In the genomic region with DNA sequence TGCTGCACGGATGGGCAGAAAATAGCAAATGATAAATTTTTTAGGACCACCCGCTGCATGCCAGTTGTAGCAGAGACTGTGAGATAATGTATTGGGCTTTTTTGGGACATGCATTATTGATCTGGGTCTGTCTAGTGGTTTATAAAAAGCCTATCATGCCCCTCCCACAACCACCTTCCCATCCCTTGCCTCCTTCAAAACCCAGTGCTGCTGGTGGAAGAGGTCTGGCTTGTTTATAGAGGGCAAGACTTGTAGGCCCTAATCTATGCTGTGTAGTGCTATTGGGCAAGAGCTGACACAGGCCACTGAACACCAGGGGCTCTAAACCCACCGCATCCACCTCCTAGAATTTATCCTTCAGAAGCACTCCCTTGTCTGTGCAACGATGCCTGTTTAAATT, we compare ENCODE assay signal across 37 cellular contexts.
"Had no signal": no experiment of that assay in that cellular context is flagged by ENCODE, and none has a peak within 500 bp of the region (broad histone marks: within the 10 kb centered on the region; RNA-seq: fewer than 3 reads in every experiment).

No MANE protein-coding gene starts in this region.

- H3K4me3 Mint-ChIP-seq: activated B cell treated with CpG ODN at 0.5 μM for 24 hours; activated CD4-positive, alpha-beta memory T cell treated with anti-CD3 and anti-CD28 coated beads for 36 hours; activated CD4-positive, alpha-beta T cell treated with anti-CD3 and anti-CD28 coated beads, Interleukin-2, amount 10 ng/mL, durations not matched to agents 24 days and 14 days; activated CD8-positive, alpha-beta T cell treated with anti-CD3 and anti-CD28 coated beads for 36 hours; activated naive CD4-positive, alpha-beta T cell treated with anti-CD3 and anti-CD28 coated beads for 36 hours; activated naive CD8-positive, alpha-beta T cell treated with anti-CD3 and anti-CD28 coated beads for 36 hours; activated T-cell treated with anti-CD3 and anti-CD28 coated beads, Interleukin-2, amount 50 U/mL, for 4 hours; activated T-cell treated with anti-CD3 and anti-CD28 coated beads, Interleukin-2, amount 50 U/mL, for 72 hours; activated T-helper 1 cell treated with anti-CD3 and anti-CD28 coated beads, Interleukin-12 subunit alpha, Interleukin-12 subunit beta, Interleukin-2, Interleukin-4 antibody, amounts not matched to agents 30 ng/mL and 10 ng/mL and 1 ng/mL, durations not matched to agents 14 hours and 24 hours and 36 hours; activated T-helper 17 cell treated with anti-CD3 and anti-CD28 coated beads, Interleukin-2, amount 50 U/mL, for 72 hours; T-helper 1 cell treated with Interleukin-12 subunit alpha and Interleukin-12 subunit beta and Interleukin-4 antibody, amounts not matched to agents 30 μg/mL and 1 μg/mL, for 36 hours; T-helper 2 cell treated with Interferon-gamma antibody and Interleukin-4, amounts not matched to agents 5 μg/mL and 100 μg/mL, for 36 hours had no signal

- H3K27ac ChIP-seq: adrenal gland, body of pancreas, brain microvascular endothelial cell, breast epithelium, VCaP had no signal

- H3K27ac Mint-ChIP-seq: activated B cell treated with CpG ODN at 0.5 μM for 24 hours; activated CD4-positive, alpha-beta memory T cell treated with anti-CD3 and anti-CD28 coated beads for 36 hours; activated CD4-positive, alpha-beta T cell treated with anti-CD3 and anti-CD28 coated beads, Interleukin-2, amount 10 ng/mL, durations not matched to agents 24 days and 14 days; activated CD8-positive, alpha-beta T cell treated with anti-CD3 and anti-CD28 coated beads for 36 hours; activated naive CD4-positive, alpha-beta T cell treated with anti-CD3 and anti-CD28 coated beads for 36 hours; activated naive CD8-positive, alpha-beta T cell treated with anti-CD3 and anti-CD28 coated beads for 36 hours; activated T-cell treated with anti-CD3 and anti-CD28 coated beads, Interleukin-2, amount 50 U/mL, for 72 hours; activated T-helper 1 cell treated with anti-CD3 and anti-CD28 coated beads, Interleukin-12 subunit alpha, Interleukin-12 subunit beta, Interleukin-2, Interleukin-4 antibody, amounts not matched to agents 30 ng/mL and 10 ng/mL and 1 ng/mL, durations not matched to agents 14 hours and 24 hours and 36 hours; activated T-helper 17 cell treated with anti-CD3 and anti-CD28 coated beads, Interleukin-2, amount 50 U/mL, for 72 hours; T-helper 1 cell treated with Interleukin-12 subunit alpha and Interleukin-12 subunit beta and Interleukin-4 antibody, amounts not matched to agents 30 μg/mL and 1 μg/mL, for 36 hours; T-helper 2 cell treated with Interferon-gamma antibody and Interleukin-4, amounts not matched to agents 5 μg/mL and 100 μg/mL, for 36 hours had no signal

- H3K4me1 Mint-ChIP-seq: activated CD4-positive, alpha-beta T cell treated with anti-CD3 and anti-CD28 coated beads, Interleukin-2, amount 10 ng/mL, durations not matched to agents 24 days and 14 days; activated naive CD8-positive, alpha-beta T cell treated with anti-CD3 and anti-CD28 coated beads for 36 hours; activated T-helper 17 cell treated with anti-CD3 and anti-CD28 coated beads, Interleukin-2, amount 50 U/mL, for 72 hours had no signal

- DNase-seq: activated B cell treated with CpG ODN at 0.5 μM for 24 hours; activated CD4-positive, alpha-beta memory T cell treated with anti-CD3 and anti-CD28 coated beads for 36 hours; activated CD4-positive, alpha-beta T cell treated with anti-CD3 and anti-CD28 coated beads for 4 hours; activated CD4-positive, alpha-beta T cell treated with anti-CD3 and anti-CD28 coated beads, Interleukin-2, amount 10 ng/mL, durations not matched to agents 24 days and 14 days; activated CD4-positive, alpha-beta T cell treated with anti-CD3 and anti-CD28 coated beads, Interleukin-2, amount 50 U/mL, for 1 hour; activated CD4-positive, alpha-beta T cell treated with anti-CD3 and anti-CD28 coated beads, Interleukin-2, amount 50 U/mL, for 4 hours; activated CD4-positive, CD25-positive, alpha-beta regulatory T cell treated with anti-CD3 and anti-CD28 coated beads, Interleukin-2, amount 50 U/mL, for 72 hours; activated CD8-positive, alpha-beta memory T cell treated with anti-CD3 and anti-CD28 coated beads, Interleukin-2, amount 50 U/mL, for 4 hours; activated CD8-positive, alpha-beta T cell treated with anti-CD3 and anti-CD28 coated beads for 36 hours; activated effector memory CD4-positive, alpha-beta T cell treated with anti-CD3 and anti-CD28 coated beads, Interleukin-2, amount 50 U/mL, for 16 hours; activated gamma-delta T cell treated with Interleukin-2 at 50 U/mL for 16 hours; activated naive CD4-positive, alpha-beta T cell; activated naive CD4-positive, alpha-beta T cell treated with anti-CD3 and anti-CD28 coated beads for 36 hours; activated naive CD4-positive, alpha-beta T cell treated with anti-CD3 and anti-CD28 coated beads, Interleukin-2, amount 50 U/mL, for 16 hours; activated naive CD8-positive, alpha-beta T cell treated with anti-CD3 and anti-CD28 coated beads for 36 hours; activated T-cell treated with anti-CD3 and anti-CD28 coated beads for 4 hours; activated T-cell treated with anti-CD3 and anti-CD28 coated beads, Interleukin-2, amount 50 U/mL, for 1 hour; activated T-cell treated with anti-CD3 and anti-CD28 coated beads, Interleukin-2, amount 50 U/mL, for 4 hours; activated T-cell treated with anti-CD3 and anti-CD28 coated beads, Interleukin-2, amount 50 U/mL, for 72 hours; adrenal gland; amniotic stem cell; aorta; body of pancreas; brain microvascular endothelial cell; central memory CD4-positive, alpha-beta T cell; T-helper 1 cell; T-helper 2 cell; T-helper 9 cell had no signal

- FAIRE-seq: astrocyte, TTC549 had no signal

- H3K27me3 ChIP-seq: adrenal gland, body of pancreas, breast epithelium had no signal

- H3K4me3 ChIP-seq: adrenal gland, body of pancreas, breast epithelium had no signal

- H3K9me3 Mint-ChIP-seq: activated B cell treated with CpG ODN at 0.5 μM for 24 hours; activated CD4-positive, alpha-beta memory T cell treated with anti-CD3 and anti-CD28 coated beads for 36 hours; activated CD4-positive, alpha-beta T cell treated with anti-CD3 and anti-CD28 coated beads, Interleukin-2, amount 10 ng/mL, durations not matched to agents 24 days and 14 days; activated CD8-positive, alpha-beta T cell treated with anti-CD3 and anti-CD28 coated beads for 36 hours; activated naive CD4-positive, alpha-beta T cell treated with anti-CD3 and anti-CD28 coated beads for 36 hours; activated naive CD4-positive, alpha-beta T cell treated with anti-CD3 and anti-CD28 coated beads, Interleukin-2, amount 50 U/mL, for 72 hours; activated naive CD8-positive, alpha-beta T cell treated with anti-CD3 and anti-CD28 coated beads for 36 hours; activated T-cell treated with anti-CD3 and anti-CD28 coated beads, Interleukin-2, amount 50 U/mL, for 4 hours; activated T-cell treated with anti-CD3 and anti-CD28 coated beads, Interleukin-2, amount 50 U/mL, for 72 hours; activated T-helper 1 cell treated with anti-CD3 and anti-CD28 coated beads, Interleukin-12 subunit alpha, Interleukin-12 subunit beta, Interleukin-2, Interleukin-4 antibody, amounts not matched to agents 30 ng/mL and 10 ng/mL and 1 ng/mL, durations not matched to agents 14 hours and 24 hours and 36 hours; activated T-helper 17 cell treated with anti-CD3 and anti-CD28 coated beads, Interleukin-2, amount 50 U/mL, for 72 hours; T-helper 1 cell treated with Interleukin-12 subunit alpha and Interleukin-12 subunit beta and Interleukin-4 antibody, amounts not matched to agents 30 μg/mL and 1 μg/mL, for 36 hours; T-helper 2 cell treated with Interferon-gamma antibody and Interleukin-4, amounts not matched to agents 5 μg/mL and 100 μg/mL, for 36 hours had no signal

- H3K36me3 ChIP-seq: adrenal gland, brain microvascular endothelial cell, breast epithelium had no signal

- H3K9me3 ChIP-seq: adrenal gland, body of pancreas, breast epithelium had no signal

- H3K36me3 Mint-ChIP-seq: activated CD4-positive, alpha-beta memory T cell treated with anti-CD3 and anti-CD28 coated beads for 36 hours; activated naive CD4-positive, alpha-beta T cell treated with anti-CD3 and anti-CD28 coated beads, Interleukin-2, amount 50 U/mL, for 72 hours; activated naive CD8-positive, alpha-beta T cell treated with anti-CD3 and anti-CD28 coated beads for 36 hours had no signal

- H3K27me3 Mint-ChIP-seq: activated CD4-positive, alpha-beta memory T cell treated with anti-CD3 and anti-CD28 coated beads for 36 hours; activated CD8-positive, alpha-beta T cell treated with anti-CD3 and anti-CD28 coated beads for 36 hours; activated naive CD8-positive, alpha-beta T cell treated with anti-CD3 and anti-CD28 coated beads for 36 hours had no signal

- ATAC-seq: activated CD8-positive, alpha-beta T cell treated with anti-CD3 and anti-CD28 coated beads for 36 hours; activated naive CD4-positive, alpha-beta T cell treated with anti-CD3 and anti-CD28 coated beads, Interleukin-2, amount 50 U/mL, for 72 hours; activated T-cell treated with anti-CD3 and anti-CD28 coated beads, Interleukin-2, amount 50 U/mL, for 4 hours; activated T-cell treated with anti-CD3 and anti-CD28 coated beads, Interleukin-2, amount 50 U/mL, for 72 hours; activated T-helper 17 cell treated with anti-CD3 and anti-CD28 coated beads, Interleukin-2, amount 50 U/mL, for 72 hours; body of pancreas had no signal

- H3K4me1 ChIP-seq: body of pancreas, breast epithelium had no signal
